ENCODE assay signal across 18 cellular contexts in the genomic region with DNA sequence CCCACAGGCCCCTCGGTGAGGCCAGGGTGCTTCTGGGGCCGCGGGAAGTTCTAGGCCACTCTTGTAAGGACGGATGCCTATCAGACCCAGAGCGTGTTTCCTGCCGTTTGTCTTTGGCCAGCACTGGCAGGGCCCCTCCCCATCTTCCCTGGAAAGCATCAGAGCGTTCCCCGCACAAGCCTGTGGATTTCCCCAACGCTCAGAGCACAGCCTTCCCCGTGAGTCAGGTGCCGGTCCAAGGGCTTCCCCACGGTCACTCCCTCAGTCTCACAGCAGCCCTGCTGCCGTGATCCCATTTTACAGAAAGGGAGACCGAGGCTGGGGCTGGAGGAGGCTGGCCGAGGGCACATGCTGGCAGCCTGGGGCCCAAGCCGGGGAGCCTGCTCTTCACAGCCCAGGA. TPM values are rescaled to one million over a fixed set of nuclear protein-coding genes. Genes with fewer than 3 reads are reported as not detected.
"Had no signal": no experiment of that assay in that cellular context is flagged by ENCODE, and none has a peak within 500 bp of the region (broad histone marks: within the 10 kb centered on the region; RNA-seq: fewer than 3 reads in every experiment).

No MANE protein-coding gene starts in this region.

- DNase-seq: effector CD4-positive, alpha-beta T cell; endodermal cell; erythroblast; foreskin melanocyte; hippocampal formation; kidney glomerular epithelial cell; mammary epithelial cell; mucosa of descending colon; naive thymus-derived CD8-positive, alpha-beta T cell; nucleus accumbens; stimulated activated CD4-positive, alpha-beta T cell treated with anti-CD3 and anti-CD28 coated beads, Interleukin-2, amount 100 ng/mL, for 48 hours; stimulated activated naive CD8-positive, alpha-beta T cell treated with anti-CD3 and anti-CD28 coated beads, Interleukin-15, Interleukin-2, amounts not matched to agents 100 U/mL and 50 U/mL, for 24 hours; thyroid gland had no signal

- H3K27me3 ChIP-seq: heart left ventricle, pancreas, suprapubic skin, thyroid gland had no signal

- H3K36me3 ChIP-seq: pancreas, thyroid gland had no signal

- ATAC-seq: left lobe of liver; mucosa of descending colon; naive thymus-derived CD8-positive, alpha-beta T cell; pancreas; stimulated activated naive CD8-positive, alpha-beta T cell treated with anti-CD3 and anti-CD28 coated beads, Interleukin-15, Interleukin-2, amounts not matched to agents 100 U/mL and 50 U/mL, for 24 hours had no signal

- H3K27ac ChIP-seq: heart left ventricle, pancreas, suprapubic skin, thyroid gland had no signal

- H3K9me3 ChIP-seq: mucosa of descending colon, pancreas, suprapubic skin, thyroid gland had no signal

- H3K4me3 ChIP-seq: heart left ventricle, mucosa of descending colon, pancreas, smooth muscle cell, suprapubic skin, thyroid gland had no signal

- H3K4me1 ChIP-seq: heart left ventricle, pancreas, suprapubic skin had no signal

- H3K4me2 ChIP-seq: smooth muscle cell had no signal

RNA-seq across cellular contexts. Expression of a gene that starts 33.7 kb away (rescaled TPM):
- total RNA-seq: naive thymus-derived CD8-positive, alpha-beta T cell had no signal
